29 cellular contexts compared by ENCODE assay signal in the genomic region with DNA sequence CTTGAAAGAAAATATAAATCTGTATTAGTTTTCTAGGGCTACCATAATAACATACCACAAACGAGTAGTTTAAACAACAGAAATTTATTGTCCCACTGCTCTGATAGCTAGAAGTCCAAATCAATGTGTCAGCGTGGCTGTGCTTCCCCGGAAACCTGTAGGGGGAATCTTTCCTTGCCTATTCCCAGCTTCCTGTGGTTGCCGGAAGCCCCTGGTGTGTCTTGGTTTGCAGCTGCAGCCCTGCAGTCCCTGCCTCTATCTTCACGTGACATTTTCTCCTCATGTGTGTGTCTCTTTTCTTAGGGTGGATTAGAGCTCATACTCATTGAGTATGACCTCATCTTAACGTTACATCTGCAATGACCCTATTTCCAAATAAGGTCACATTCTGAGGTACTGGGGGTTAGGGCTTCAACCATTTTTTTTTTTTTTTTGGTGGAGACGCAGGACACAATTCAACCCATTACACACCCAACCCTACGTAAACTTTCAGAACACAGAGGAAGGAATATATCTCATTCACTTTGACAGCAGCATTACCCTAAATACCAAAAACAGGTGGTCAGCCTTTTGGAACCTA.
DNase-seq lines count a peak whose midpoint lies in the region; ATAC-seq, FAIRE-seq and TF ChIP-seq lines count a peak whose summit lies in the region.
"Had no signal": no experiment of that assay in that cellular context is flagged by ENCODE, and none has a peak within 500 bp of the region (broad histone marks: within the 10 kb centered on the region; RNA-seq: fewer than 3 reads in every experiment).

No MANE protein-coding gene starts in this region.

- peak; percentile 97 for ATAC-seq in GM23338
- ATAC-seq: activated T-cell treated with anti-CD3 and anti-CD28 coated beads, Interleukin-2, amount 50 U/mL, for 4 hours; left colon; stimulated activated memory B cell treated with anti-CD40 and anti-IgM and Interleukin-4, amounts not matched to agents 10 μg/mL and 1 μg/mL and 100 μg/mL, for 72 hours; T-cell had no signal

- WGBS in hepatocyte (ENCODE audit: low lambda C conversion rate, missing lambda C conversion rate) = 79% methylated on average over 8 of the region's 8 CpGs

- FAIRE-seq in HTR-8/SVneo (lab: Jason Lieb, UNC) = no peak
- FAIRE-seq: colon, D721Med, GM19239 had no signal

- H3K9ac ChIP-seq in neural progenitor cell = no peak overlapping the region

- H3K4me1 ChIP-seq in GM23338 (ENCODE audit: insufficient read depth) (no peaks in the 10 kb centered on the region), hepatocyte (ENCODE audit: insufficient read depth) (peaks cover 3% of the 10 kb centered on the region), neural progenitor cell (no peaks in the 10 kb centered on the region)
- H3K4me1 ChIP-seq: breast epithelium, esophagus squamous epithelium, spleen, testis, uterus had no signal

- H3K4me2 ChIP-seq in GM23338 = no peak overlapping the region
- no peak overlapping the region for H3K4me2 ChIP-seq in hepatocyte
- H3K4me2 ChIP-seq in neural progenitor cell = no peak overlapping the region

- H3K36me3 Mint-ChIP-seq in GM23338 (ENCODE audit: low read depth) (peaks cover 30% of the 10 kb centered on the region), neural progenitor cell (peaks cover 40% of the 10 kb centered on the region)

- H3K4me3 Mint-ChIP-seq in GM23338 (no peak overlapping the region), neural progenitor cell (no peak overlapping the region)
- H3K4me3 Mint-ChIP-seq: activated T-cell treated with anti-CD3 and anti-CD28 coated beads, Interleukin-2, amount 50 U/mL, for 4 hours; memory B cell; naive B cell; stimulated activated memory B cell treated with anti-CD40 and anti-IgM and Interleukin-4, amounts not matched to agents 10 μg/mL and 1 μg/mL and 100 μg/mL, for 72 hours; T-cell had no signal

- no peaks in the 10 kb centered on the region for H3K27me3 Mint-ChIP-seq in GM23338 (ENCODE audit: insufficient read depth, low read depth, poor library complexity)
- H3K27me3 Mint-ChIP-seq in neural progenitor cell (ENCODE audit: insufficient read depth, low read depth) = no peaks in the 10 kb centered on the region
- H3K27me3 Mint-ChIP-seq: memory B cell; naive B cell; stimulated activated memory B cell treated with anti-CD40 and anti-IgM and Interleukin-4, amounts not matched to agents 10 μg/mL and 1 μg/mL and 100 μg/mL, for 72 hours; T-cell had no signal

- H2AFZ ChIP-seq in GM23338 (no peak overlapping the region), hepatocyte (no peak overlapping the region), neural progenitor cell (replicated peaks) (no peak overlapping the region)

- H3K9me3 ChIP-seq in hepatocyte (ENCODE audit: low read depth) (no peaks in the 10 kb centered on the region), neural progenitor cell (ENCODE audit: low read depth) (no peaks in the 10 kb centered on the region)
- H3K9me3 ChIP-seq: adrenal gland, breast epithelium, esophagus squamous epithelium, spleen, testis, uterus had no signal

- DNase-seq in GM23338 (ENCODE audit: low spot score) = peak; percentile 73
- peak; percentile 3 for DNase-seq in RKO (ENCODE audit: low spot score)
- no peak for DNase-seq in hepatocyte (ENCODE audit: low spot score)
- peak; percentile 22 for DNase-seq in neural progenitor cell (ENCODE audit: low spot score)
- no peak for DNase-seq in 8988T
- DNase-seq in HTR-8/SVneo (ENCODE audit: insufficient read length, low spot score) = no peak
- DNase-seq in activated CD8-positive, alpha-beta memory T cell treated with anti-CD3 and anti-CD28 coated beads for 24 hours = no peak
- DNase-seq: activated naive CD4-positive, alpha-beta T cell; activated T-cell treated with anti-CD3 and anti-CD28 coated beads, Interleukin-2, amount 50 U/mL, for 4 hours; adrenal gland; effector memory CD4-positive, alpha-beta T cell; esophagus squamous epithelium; left colon; naive B cell; NCI-H2081 treated with DMSO at 0.1 percent for 48 hours; NCI-H446; NK-92 treated with Interleukin-12 subunit alpha and Interleukin-12 subunit beta, amount 100 ng/mL, for 24 hours; spleen; stimulated activated CD4-positive, alpha-beta T cell treated with anti-CD3 and anti-CD28 coated beads, Interleukin-4, amount 100 ng/mL, for 1 hour; T-cell; testis; uterus had no signal

- H3K9me3 Mint-ChIP-seq in GM23338 (no peaks in the 10 kb centered on the region; the same call in 2 of the 3 replicates), neural progenitor cell (peaks cover 3% of the 10 kb centered on the region)
- H3K9me3 Mint-ChIP-seq: activated T-cell treated with anti-CD3 and anti-CD28 coated beads, Interleukin-2, amount 50 U/mL, for 4 hours; memory B cell; naive B cell; stimulated activated memory B cell treated with anti-CD40 and anti-IgM and Interleukin-4, amounts not matched to agents 10 μg/mL and 1 μg/mL and 100 μg/mL, for 72 hours; T-cell had no signal

- no peaks in the 10 kb centered on the region for H4K20me1 ChIP-seq in GM23338 (replicated peaks; ENCODE audit: insufficient read depth)
- no peaks in the 10 kb centered on the region for H4K20me1 ChIP-seq in hepatocyte (ENCODE audit: insufficient read depth, poor library complexity, severe bottlenecking)
- no peaks in the 10 kb centered on the region for H4K20me1 ChIP-seq in neural progenitor cell (ENCODE audit: low read depth)

- H3K36me3 ChIP-seq in GM23338 (ENCODE audit: insufficient read depth) (peaks cover 9% of the 10 kb centered on the region), hepatocyte (replicated peaks; ENCODE audit: insufficient read depth, low read depth) (no peaks in the 10 kb centered on the region), neural progenitor cell (peaks cover 5% of the 10 kb centered on the region)
- H3K36me3 ChIP-seq: breast epithelium, uterus had no signal

- H3K4me1 Mint-ChIP-seq in GM23338 (peaks cover 9% of the 10 kb centered on the region; the same call in 2 of the 3 replicates), neural progenitor cell (no peaks in the 10 kb centered on the region)
- H3K4me1 Mint-ChIP-seq: stimulated activated memory B cell treated with anti-CD40 and anti-IgM and Interleukin-4, amounts not matched to agents 10 μg/mL and 1 μg/mL and 100 μg/mL, for 72 hours; T-cell had no signal

- H3K27ac Mint-ChIP-seq in GM23338 (peak overlapping the region; percentile 18), neural progenitor cell (no peak overlapping the region)
- H3K27ac Mint-ChIP-seq: stimulated activated memory B cell treated with anti-CD40 and anti-IgM and Interleukin-4, amounts not matched to agents 10 μg/mL and 1 μg/mL and 100 μg/mL, for 72 hours; T-cell had no signal

- no peaks in the 10 kb centered on the region for H3K79me2 ChIP-seq in GM23338 (replicated peaks; ENCODE audit: insufficient read depth)
- H3K79me2 ChIP-seq in hepatocyte = peaks cover 6% of the 10 kb centered on the region
- no peaks in the 10 kb centered on the region for H3K79me2 ChIP-seq in neural progenitor cell (ENCODE audit: low read depth)

- H3F3A ChIP-seq in GM23338 (replicated peaks; ENCODE audit: low read depth) = no peaks in the 10 kb centered on the region
- no peaks in the 10 kb centered on the region for H3F3A ChIP-seq in neural progenitor cell (ENCODE audit: low read depth)

- no peaks in the 10 kb centered on the region for H3K27me3 ChIP-seq in GM23338 (ENCODE audit: insufficient read depth)
- H3K27me3 ChIP-seq in hepatocyte = no peaks in the 10 kb centered on the region
- no peaks in the 10 kb centered on the region for H3K27me3 ChIP-seq in neural progenitor cell
- H3K27me3 ChIP-seq: adrenal gland, breast epithelium, esophagus squamous epithelium, spleen, testis, uterus had no signal

- H3K9me2 ChIP-seq in GM23338 (ENCODE audit: insufficient read depth) = no peaks in the 10 kb centered on the region
- H3K9me2 ChIP-seq in hepatocyte (replicated peaks; ENCODE audit: insufficient read depth) = no peaks in the 10 kb centered on the region

- H3K27ac ChIP-seq in GM23338 (ENCODE audit: low read depth) (no peak overlapping the region), hepatocyte (peak overlapping the region; percentile 42), neural progenitor cell (no peak overlapping the region)
- H3K27ac ChIP-seq: breast epithelium, C4-2B, esophagus squamous epithelium, spleen, testis had no signal

- peak; percentile 13 to 41; a peak in 2 of 4 replicates for TF ChIP-seq CTCF in GM23338 (conservative IDR thresholded peaks at IDR 0.05; ENCODE audit: low read depth in 2 of 2)
- no peak for TF ChIP-seq CTCF in hepatocyte (IDR thresholded peaks at IDR 0.05; ENCODE audit: poor library complexity)
- TF ChIP-seq CTCF in neural progenitor cell (IDR thresholded peaks at IDR 0.05) = peak; percentile 35

- H3K4me3 ChIP-seq in GM23338 (no peak overlapping the region), hepatocyte (no peak overlapping the region), neural progenitor cell (no peak overlapping the region)
- H3K4me3 ChIP-seq: adrenal gland, breast epithelium, esophagus squamous epithelium, spleen, testis, uterus had no signal

TF ChIP-seq in GM23338, 12 proteins besides CTCF, POLR2A, EP300 and RAD21 (continues in another document):
- TF ChIP-seq, protein P1, sequence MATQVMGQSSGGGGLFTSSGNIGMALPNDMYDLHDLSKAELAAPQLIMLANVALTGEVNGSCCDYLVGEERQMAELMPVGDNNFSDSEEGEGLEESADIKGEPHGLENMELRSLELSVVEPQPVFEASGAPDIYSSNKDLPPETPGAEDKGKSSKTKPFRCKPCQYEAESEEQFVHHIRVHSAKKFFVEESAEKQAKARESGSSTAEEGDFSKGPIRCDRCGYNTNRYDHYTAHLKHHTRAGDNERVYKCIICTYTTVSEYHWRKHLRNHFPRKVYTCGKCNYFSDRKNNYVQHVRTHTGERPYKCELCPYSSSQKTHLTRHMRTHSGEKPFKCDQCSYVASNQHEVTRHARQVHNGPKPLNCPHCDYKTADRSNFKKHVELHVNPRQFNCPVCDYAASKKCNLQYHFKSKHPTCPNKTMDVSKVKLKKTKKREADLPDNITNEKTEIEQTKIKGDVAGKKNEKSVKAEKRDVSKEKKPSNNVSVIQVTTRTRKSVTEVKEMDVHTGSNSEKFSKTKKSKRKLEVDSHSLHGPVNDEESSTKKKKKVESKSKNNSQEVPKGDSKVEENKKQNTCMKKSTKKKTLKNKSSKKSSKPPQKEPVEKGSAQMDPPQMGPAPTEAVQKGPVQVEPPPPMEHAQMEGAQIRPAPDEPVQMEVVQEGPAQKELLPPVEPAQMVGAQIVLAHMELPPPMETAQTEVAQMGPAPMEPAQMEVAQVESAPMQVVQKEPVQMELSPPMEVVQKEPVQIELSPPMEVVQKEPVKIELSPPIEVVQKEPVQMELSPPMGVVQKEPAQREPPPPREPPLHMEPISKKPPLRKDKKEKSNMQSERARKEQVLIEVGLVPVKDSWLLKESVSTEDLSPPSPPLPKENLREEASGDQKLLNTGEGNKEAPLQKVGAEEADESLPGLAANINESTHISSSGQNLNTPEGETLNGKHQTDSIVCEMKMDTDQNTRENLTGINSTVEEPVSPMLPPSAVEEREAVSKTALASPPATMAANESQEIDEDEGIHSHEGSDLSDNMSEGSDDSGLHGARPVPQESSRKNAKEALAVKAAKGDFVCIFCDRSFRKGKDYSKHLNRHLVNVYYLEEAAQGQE (IDR thresholded peaks at IDR 0.05; ENCODE audit: unreplicated experiment) = no peak
- TF ChIP-seq NANOG (IDR thresholded peaks at IDR 0.05; ENCODE audit: borderline replicate concordance) = no peak
- TF ChIP-seq EZH2phosphoT487 (IDR thresholded peaks at IDR 0.05; ENCODE audit: unreplicated experiment) = no peak
- TF ChIP-seq JUNB (IDR thresholded peaks at IDR 0.05; ENCODE audit: unreplicated experiment) = no peak

Comparison
In these comparisons a context has a peak if more than half of its experiments do, and no peak if none do; other contexts are left out.
1. DNase-seq: peak in GM23338 (single experiment), RKO (single experiment) and neural progenitor cell (single experiment); none in hepatocyte (single experiment), 8988T (single experiment), HTR-8/SVneo (single experiment) and activated CD8-positive, alpha-beta memory T cell treated with anti-CD3 and anti-CD28 coated beads for 24 hours (single experiment).